ENCODE assay signal across 4 cellular contexts in the genomic region with DNA sequence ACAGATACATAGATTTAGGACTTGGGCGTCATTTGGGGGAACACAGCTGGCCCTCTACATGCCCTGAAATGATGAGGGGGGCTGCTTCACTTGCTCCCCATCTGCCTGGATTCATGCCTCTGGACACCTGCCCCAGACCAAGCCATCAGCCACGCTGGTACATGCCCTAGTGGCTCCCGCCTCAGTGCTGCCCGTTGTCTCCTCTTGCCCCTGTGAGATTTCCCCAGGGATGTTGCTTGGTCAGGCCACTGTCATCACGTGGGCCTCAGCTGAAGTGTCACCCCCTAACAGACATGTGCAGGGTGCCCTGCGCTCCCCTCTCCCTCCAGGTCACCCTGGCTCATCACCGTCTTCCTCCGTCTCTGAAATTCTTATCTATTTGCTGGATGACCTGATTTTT.
"Had no signal": no experiment of that assay in that cellular context is flagged by ENCODE, and none has a peak within 500 bp of the region (broad histone marks: within the 10 kb centered on the region; RNA-seq: fewer than 3 reads in every experiment).

No MANE protein-coding gene starts in this region.

- ATAC-seq: HepG2, K562 had no signal

- DNase-seq: IMR-90 had no signal

- H3K27ac ChIP-seq: HL-60 had no signal

- H3K4me3 ChIP-seq: K562 had no signal
